ENCODE assay signal across 10 cellular contexts in the genomic region with DNA sequence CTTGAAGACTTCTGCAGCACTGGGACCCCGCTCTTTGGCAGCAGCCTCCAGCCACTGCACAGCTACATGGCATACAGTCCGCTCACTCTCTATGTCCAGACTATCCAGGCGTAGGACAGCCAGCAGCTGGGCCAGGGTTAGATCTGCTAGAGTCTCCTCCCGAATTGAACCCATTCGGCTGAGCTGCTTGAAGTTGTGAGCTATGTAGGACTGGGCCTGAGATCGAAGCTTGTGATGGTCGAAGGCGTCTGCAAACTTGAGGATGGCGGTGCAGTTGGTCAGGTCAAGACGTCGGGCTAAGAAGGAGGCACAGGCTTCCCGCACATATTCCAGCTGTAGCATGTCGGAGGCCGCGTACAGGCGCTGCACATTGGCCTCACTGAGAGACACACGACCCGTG. TPM values are rescaled to one million over a fixed set of nuclear protein-coding genes. Genes with fewer than 3 reads are reported as not detected.
DNase-seq lines count a peak whose midpoint lies in the region; ATAC-seq, FAIRE-seq and TF ChIP-seq lines count a peak whose summit lies in the region.
"Had no signal": no experiment of that assay in that cellular context is flagged by ENCODE, and none has a peak within 500 bp of the region (broad histone marks: within the 10 kb centered on the region; RNA-seq: fewer than 3 reads in every experiment).

No MANE protein-coding gene starts in this region.

- DNase-seq in SK-N-SH, result no peak
- DNase-seq in activated CD8-positive, alpha-beta memory T cell treated with anti-CD3 and anti-CD28 coated beads, Interleukin-2, amount 50 U/mL, for 48 hours, result peak; percentile 53
- DNase-seq in GM19239 (ENCODE audit: insufficient read length, low spot score), result no peak
- DNase-seq in NCI-H2107 treated with DMSO at 0.1 percent for 48 hours (lab: John Stamatoyannopoulos, UW; ENCODE audit: unreplicated experiment), result no peak
- DNase-seq: 8988T, MM.1S had no signal

- peaks cover 12% of the 10 kb centered on the region for H3F3A ChIP-seq in SK-N-SH (replicated peaks; ENCODE audit: insufficient read depth)

- H3K27ac ChIP-seq in SK-N-SH (ENCODE audit: low read depth in 2 of 2, low read length in 1 of 2) (no peak overlapping the region; a peak in 1 of 4 replicates), iPS-18a (ENCODE audit: low read length) (no peak overlapping the region)

- H3K4me1 ChIP-seq in SK-N-SH (ENCODE audit: control insufficient read depth in 1 of 2, insufficient read depth in 2 of 2, low read depth in 1 of 2, low read length in 1 of 2) (peaks cover 0 to 18% of the 10 kb centered on the region in 2 experiments; a peak in 2 of 4 replicates), iPS-18a (ENCODE audit: control insufficient read depth, low read depth, low read length) (no peaks in the 10 kb centered on the region)

- POLR2A ChIA-PET in SK-N-SH (lab: Yijun Ruan, JAX), result no interaction called here

- H3K27me3 ChIP-seq in SK-N-SH (ENCODE audit: insufficient read depth) (no peaks in the 10 kb centered on the region), iPS-18a (ENCODE audit: control insufficient read depth, insufficient read depth, low read length) (no peaks in the 10 kb centered on the region)

- no peaks in the 10 kb centered on the region for H4K20me1 ChIP-seq in SK-N-SH (ENCODE audit: insufficient read depth)

- no peak for TF ChIP-seq RAD21 in SK-N-SH (IDR thresholded peaks at IDR 0.05; ENCODE audit: low read length)

- FAIRE-seq in GM19239 (lab: Jason Lieb, UNC), result no peak

- H2AFZ ChIP-seq in SK-N-SH (ENCODE audit: low read depth), result peak overlapping the region; percentile 97; the same call in 1 of the 2 replicates

- no peak for TF ChIP-seq CTCF in SK-N-SH (IDR thresholded peaks at IDR 0.05)

- WGBS in SK-N-SH (ENCODE audit: low lambda C conversion rate), result 94% methylated on average over 17 of the region's 18 CpGs

- H3K9me2 ChIP-seq in SK-N-SH, result no peaks in the 10 kb centered on the region

- ATAC-seq in SK-N-SH treated with all-trans-retinoic acid at 6 μM for 48 hours (no peak), HG02852 (IDR thresholded peaks at IDR 0.05; ENCODE audit: unreplicated experiment) (no peak)
- ATAC-seq in stimulated activated memory B cell treated with anti-CD40 and anti-IgM and Interleukin-4, amounts not matched to agents 10 μg/mL and 1 μg/mL and 100 μg/mL, for 72 hours, result no peak

- H3K9ac ChIP-seq in SK-N-SH, result no peak overlapping the region
- H3K9ac ChIP-seq in iPS-18a (ENCODE audit: low read length), result no peak overlapping the region

- no peaks in the 10 kb centered on the region for H3K9me3 Mint-ChIP-seq in stimulated activated memory B cell treated with anti-CD40 and anti-IgM and Interleukin-4, amounts not matched to agents 10 μg/mL and 1 μg/mL and 100 μg/mL, for 72 hours

- H3K4me3 Mint-ChIP-seq in stimulated activated memory B cell treated with anti-CD40 and anti-IgM and Interleukin-4, amounts not matched to agents 10 μg/mL and 1 μg/mL and 100 μg/mL, for 72 hours, result peak overlapping the region; percentile 88

- peak overlapping the region; percentile 84 for H3K27ac Mint-ChIP-seq in stimulated activated memory B cell treated with anti-CD40 and anti-IgM and Interleukin-4, amounts not matched to agents 10 μg/mL and 1 μg/mL and 100 μg/mL, for 72 hours

- H3K36me3 Mint-ChIP-seq in stimulated activated memory B cell treated with anti-CD40 and anti-IgM and Interleukin-4, amounts not matched to agents 10 μg/mL and 1 μg/mL and 100 μg/mL, for 72 hours, result peaks cover 22% of the 10 kb centered on the region

- H3K79me2 ChIP-seq in SK-N-SH (ENCODE audit: insufficient read depth), result peaks cover 18% of the 10 kb centered on the region; the same call in 1 of the 2 replicates

- peak overlapping the region; percentile 65 to 73 for H3K4me3 ChIP-seq in SK-N-SH (ENCODE audit: low read depth in 2 of 2, low read length in 1 of 2)
- peak overlapping the region; percentile 76 for H3K4me3 ChIP-seq in iPS-18a (ENCODE audit: low read length)

- no peak for TF ChIP-seq EP300 in SK-N-SH (IDR thresholded peaks at IDR 0.05; ENCODE audit: borderline replicate concordance in 1 of 2, low read depth in 1 of 2, low read length in 1 of 2)

- CTCF ChIA-PET in SK-N-SH (lab: Yijun Ruan, JAX), result no interaction called here

- H3K4me1 Mint-ChIP-seq in stimulated activated memory B cell treated with anti-CD40 and anti-IgM and Interleukin-4, amounts not matched to agents 10 μg/mL and 1 μg/mL and 100 μg/mL, for 72 hours, result peaks cover 28% of the 10 kb centered on the region

- no peaks in the 10 kb centered on the region for H3K27me3 Mint-ChIP-seq in stimulated activated memory B cell treated with anti-CD40 and anti-IgM and Interleukin-4, amounts not matched to agents 10 μg/mL and 1 μg/mL and 100 μg/mL, for 72 hours

- H3K36me3 ChIP-seq in SK-N-SH (replicated peaks in 1 of 2; ENCODE audit: control insufficient read depth in 1 of 2, insufficient read depth in 2 of 2, low read length in 1 of 2) (peaks cover 6 to 9% of the 10 kb centered on the region in 2 experiments), iPS-18a (ENCODE audit: control insufficient read depth, low read depth, low read length) (no peaks in the 10 kb centered on the region)

- H3K9me3 ChIP-seq in SK-N-SH (no peaks in the 10 kb centered on the region), iPS-18a (ENCODE audit: control insufficient read depth, low read depth, low read length) (no peaks in the 10 kb centered on the region)

- peak overlapping the region; percentile 75 for H3K4me2 ChIP-seq in SK-N-SH

TF ChIP-seq in SK-N-SH, 30 proteins besides CTCF, POLR2A, EP300 and RAD21 (continues in another document):
- TF ChIP-seq SIN3A (IDR thresholded peaks at IDR 0.05; ENCODE audit: borderline replicate concordance, low read depth, low read length) (no peak), ZBTB33 (IDR thresholded peaks at IDR 0.05; ENCODE audit: borderline replicate concordance, low read depth) (no peak), GATA2 (CRISPR knock-in tag; IDR thresholded peaks at IDR 0.05) (no peak), USF1 (IDR thresholded peaks at IDR 0.05; ENCODE audit: borderline replicate concordance, low read depth) (no peak), FOXM1 (IDR thresholded peaks at IDR 0.05; ENCODE audit: low read depth) (no peak), SMC3 (IDR thresholded peaks at IDR 0.05; ENCODE audit: low read depth, low read length) (no peak), MXI1 (IDR thresholded peaks at IDR 0.05; ENCODE audit: low read depth, low read length) (no peak)

TF ChIP-seq in SK-N-SH treated with all-trans-retinoic acid at 6 μM for 48 hours, 23 proteins besides CTCF, POLR2A, EP300 and RAD21:
- TF ChIP-seq ZFP30 (CRISPR knock-in tag; IDR thresholded peaks at IDR 0.05) (no peak), ZNF8 (CRISPR knock-in tag; IDR thresholded peaks at IDR 0.05) (no peak), ARNTL (CRISPR knock-in tag; IDR thresholded peaks at IDR 0.05; ENCODE audit: borderline replicate concordance, low read depth) (no peak), RARB (CRISPR knock-in tag; IDR thresholded peaks at IDR 0.05) (no peak), BACH2 (CRISPR knock-in tag; IDR thresholded peaks at IDR 0.05; ENCODE audit: borderline replicate concordance) (no peak)
- TF ChIP-seq, protein P1, sequence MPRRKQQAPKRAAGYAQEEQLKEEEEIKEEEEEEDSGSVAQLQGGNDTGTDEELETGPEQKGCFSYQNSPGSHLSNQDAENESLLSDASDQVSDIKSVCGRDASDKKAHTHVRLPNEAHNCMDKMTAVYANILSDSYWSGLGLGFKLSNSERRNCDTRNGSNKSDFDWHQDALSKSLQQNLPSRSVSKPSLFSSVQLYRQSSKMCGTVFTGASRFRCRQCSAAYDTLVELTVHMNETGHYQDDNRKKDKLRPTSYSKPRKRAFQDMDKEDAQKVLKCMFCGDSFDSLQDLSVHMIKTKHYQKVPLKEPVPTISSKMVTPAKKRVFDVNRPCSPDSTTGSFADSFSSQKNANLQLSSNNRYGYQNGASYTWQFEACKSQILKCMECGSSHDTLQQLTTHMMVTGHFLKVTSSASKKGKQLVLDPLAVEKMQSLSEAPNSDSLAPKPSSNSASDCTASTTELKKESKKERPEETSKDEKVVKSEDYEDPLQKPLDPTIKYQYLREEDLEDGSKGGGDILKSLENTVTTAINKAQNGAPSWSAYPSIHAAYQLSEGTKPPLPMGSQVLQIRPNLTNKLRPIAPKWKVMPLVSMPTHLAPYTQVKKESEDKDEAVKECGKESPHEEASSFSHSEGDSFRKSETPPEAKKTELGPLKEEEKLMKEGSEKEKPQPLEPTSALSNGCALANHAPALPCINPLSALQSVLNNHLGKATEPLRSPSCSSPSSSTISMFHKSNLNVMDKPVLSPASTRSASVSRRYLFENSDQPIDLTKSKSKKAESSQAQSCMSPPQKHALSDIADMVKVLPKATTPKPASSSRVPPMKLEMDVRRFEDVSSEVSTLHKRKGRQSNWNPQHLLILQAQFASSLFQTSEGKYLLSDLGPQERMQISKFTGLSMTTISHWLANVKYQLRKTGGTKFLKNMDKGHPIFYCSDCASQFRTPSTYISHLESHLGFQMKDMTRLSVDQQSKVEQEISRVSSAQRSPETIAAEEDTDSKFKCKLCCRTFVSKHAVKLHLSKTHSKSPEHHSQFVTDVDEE (CRISPR knock-in tag; IDR thresholded peaks at IDR 0.05), result no peak

RNA-seq across cellular contexts. Expression of gene KBTBD7, which starts 0.9 kb away (rescaled TPM):
- 1.3 and 1.7 TPM in 2 replicates for polyA plus RNA-seq in SK-N-SH (2012; rRNA removed)
- 1.4 and 1.7 TPM in 2 replicates for polyA plus RNA-seq in SK-N-SH (2012; cell fraction: cytosol; rRNA removed)
- polyA plus RNA-seq in SK-N-SH (2012; cell fraction: nucleus; rRNA removed), result 0.83 and 1.1 TPM in 2 replicates
